In the genomic region with DNA sequence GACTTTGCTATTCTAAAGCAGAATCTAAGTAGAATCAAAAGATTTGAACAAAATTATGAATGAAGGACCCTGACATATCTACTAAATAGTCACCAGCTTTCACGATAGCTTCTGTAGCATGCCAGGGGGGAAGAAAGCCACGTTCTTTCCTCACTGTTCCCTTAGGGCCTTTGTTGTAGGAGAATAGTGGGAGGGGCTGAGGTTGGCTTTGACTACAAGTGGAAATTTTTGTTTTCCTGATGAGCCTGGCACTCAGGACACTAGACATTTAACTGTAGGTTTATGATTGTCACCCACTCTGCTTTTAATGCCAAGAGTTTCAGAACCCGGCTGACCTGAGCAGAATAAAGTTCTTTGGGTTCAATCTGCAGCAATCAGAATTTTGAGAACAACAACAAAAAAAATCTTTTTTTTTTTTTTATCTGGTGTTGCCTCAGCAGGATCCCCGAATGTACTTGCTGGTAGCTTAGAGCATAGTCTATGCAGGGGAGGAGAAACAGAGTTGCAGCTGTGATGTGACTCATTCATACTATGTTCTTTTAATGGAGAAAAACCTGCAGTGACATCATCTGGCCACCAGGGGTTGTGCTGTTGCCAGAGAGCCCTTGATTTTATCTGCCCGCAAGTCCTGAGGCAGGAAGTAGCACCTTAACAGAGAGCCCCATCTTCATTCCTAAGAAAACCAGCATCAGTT, we compare ENCODE assay signal across 8 cellular contexts. TPM values are rescaled to one million over a fixed set of nuclear protein-coding genes. Genes with fewer than 3 reads are reported as not detected.
A peak's percentile ranks its signal among the peaks of the same experiment; 100 is the strongest.
DNase-seq lines count a peak whose midpoint lies in the region; ATAC-seq and TF ChIP-seq lines count a peak whose summit lies in the region.

No MANE protein-coding gene starts in this region.

- no peaks in the 10 kb centered on the region for H3K9me3 ChIP-seq in esophagus squamous epithelium
- no peaks in the 10 kb centered on the region for H3K9me3 ChIP-seq in transverse colon

- no peak overlapping the region for H3K27ac Mint-ChIP-seq in neural crest cell (ENCODE audit: unreplicated experiment)

- TF ChIP-seq EP300 in transverse colon (IDR thresholded peaks at IDR 0.05; ENCODE audit: low read depth): no peak

- intact Hi-C loops in esophagus squamous epithelium (cut with DNase I) (no loop called here), transverse colon (cut with DNase I; ENCODE audit: low total_unique reads) (no loop called here)

- H3K27ac ChIP-seq in esophagus squamous epithelium (peak overlapping the region; percentile 80 to 87 (median 82)), transverse colon (no peak overlapping the region)

- no peaks in the 10 kb centered on the region for H3K9me3 Mint-ChIP-seq in neural crest cell

- no peaks in the 10 kb centered on the region for H3K36me3 ChIP-seq in esophagus squamous epithelium
- no peaks in the 10 kb centered on the region for H3K36me3 ChIP-seq in transverse colon

- TF ChIP-seq CTCF in esophagus squamous epithelium (IDR thresholded peaks at IDR 0.05) (peak; percentile 64 to 92 (median 79)), neural crest cell (conservative IDR thresholded peaks at IDR 0.05) (peak; percentile 77), transverse colon (IDR thresholded peaks at IDR 0.05) (peak; percentile 65 to 80 (median 75))

- peaks cover 21% of the 10 kb centered on the region for H3K4me1 Mint-ChIP-seq in neural crest cell

- peak; percentile 97 for ATAC-seq in HG03280 (IDR thresholded peaks at IDR 0.05; ENCODE audit: unreplicated experiment)

- H3K4me3 ChIP-seq in esophagus squamous epithelium (no peak overlapping the region), transverse colon (no peak overlapping the region)

- in situ Hi-C loops in transverse colon (cut with MboI; ENCODE audit: low pct_ligation_motif_present in 1 of 4, low pct_unique_long_range_greater_than_20kb in 1 of 4, low sequenced_read_pairs in 3 of 4): loop anchor here in 1 of 4 donors (25.0 kb wide), 1 partner anchor 570 kb away; no protein-coding TSS in a partner anchor

- TF ChIP-seq POLR2A in esophagus squamous epithelium (IDR thresholded peaks at IDR 0.05): no peak
- TF ChIP-seq POLR2A in transverse colon (IDR thresholded peaks at IDR 0.05): no peak

- H3K27me3 Mint-ChIP-seq in neural crest cell (ENCODE audit: low read depth): no peaks in the 10 kb centered on the region

- H3K4me3 Mint-ChIP-seq in neural crest cell: no peak overlapping the region

- H3K27me3 ChIP-seq in esophagus squamous epithelium (no peaks in the 10 kb centered on the region), transverse colon (no peaks in the 10 kb centered on the region)

- 20 to 27% methylated on average over 5 of the region's 5 CpGs for WGBS in esophagus squamous epithelium, 2 donors
- 46 to 61% methylated on average over 4 to 5 of the region's 5 CpGs for WGBS in transverse colon (ENCODE audit: low coverage in 1 of 2), 2 donors

- H3K36me3 Mint-ChIP-seq in neural crest cell (ENCODE audit: low read depth): no peaks in the 10 kb centered on the region

- DNase-seq in COLO829 (ENCODE audit: low spot score) (peak; percentile 75), GM19240 (ENCODE audit: insufficient read length, low spot score) (peak; percentile 23), NCI-H82 treated with DMSO at 0.1 percent for 48 hours (lab: John Stamatoyannopoulos, UW; ENCODE audit: unreplicated experiment) (peak; percentile 34), esophagus squamous epithelium (lab: John Stamatoyannopoulos, UW) (peak; percentile 4), neural crest cell (ENCODE audit: low read depth, low spot score) (peak; percentile 15), transverse colon (peak; percentile 69)
- peak; percentile 4 to 26 for DNase-seq in activated CD8-positive, alpha-beta memory T cell treated with anti-CD3 and anti-CD28 coated beads for 4 hours (ENCODE audit: low read depth in 2 of 2)

- H3K4me1 ChIP-seq in esophagus squamous epithelium (peaks cover 31 to 93% (median 57%) of the 10 kb centered on the region in 3 donors), transverse colon (peaks cover 0 to 40% (median 11%) of the 10 kb centered on the region in 4 donors)

RNA-seq across cellular contexts. Expression of gene TPD52L1, which starts 38.5 kb away (rescaled TPM):
- total RNA-seq in esophagus squamous epithelium: 100 to 1,000 TPM; 202 to 409 (median 275) TPM
- 2.9 and 3.6 TPM in 2 replicates for total RNA-seq in neural crest cell
- total RNA-seq in transverse colon: 10 to 100 TPM in 3 of 4 donors, 1 to 10 TPM in 1; 2.6 to 96.5 (median 25.2) TPM

Comparison
In these comparisons a context has a peak if more than half of its experiments do, and no peak if none do; other contexts are left out.
1. DNase-seq: peak in every context shown above with its lines; median percentile 75 in COLO829; 69 in transverse colon; 34 in NCI-H82 treated with DMSO at 0.1 percent for 48 hours; 23 in GM19240; 15 in activated CD8-positive, alpha-beta memory T cell treated with anti-CD3 and anti-CD28 coated beads for 4 hours; 15 in neural crest cell; 4 in esophagus squamous epithelium.
2. H3K27ac ChIP-seq: peak in esophagus squamous epithelium (4 of 4); none in transverse colon (0 of 4).
3. Peak in every context shown above with its lines, with median percentiles within 50 percentile points of each other: CTCF ChIP-seq.